In genomic region chr1:204583909-204584632, GRCh38 we compare ENCODE assay signal across 11 cellular contexts.
A peak's percentile ranks its signal among the peaks of the same experiment; 100 is the strongest.
DNase-seq lines count a peak whose midpoint lies in the region; ATAC-seq lines count a peak whose summit lies in the region.
"Had no signal": no experiment of that assay in that cellular context is flagged by ENCODE, and none has a peak within 500 bp of the region (broad histone marks: within the 10 kb centered on the region; RNA-seq: fewer than 3 reads in every experiment).

No MANE protein-coding gene starts in this region.

- ATAC-seq in GM21717 (IDR thresholded peaks at IDR 0.05; ENCODE audit: unreplicated experiment): no peak
- no peak for ATAC-seq in HG03571 (IDR thresholded peaks at IDR 0.05; ENCODE audit: unreplicated experiment)

- peak; percentile 97 for DNase-seq in DMS153 treated with DMSO at 0.1 percent for 48 hours (lab: John Stamatoyannopoulos, UW; ENCODE audit: unreplicated experiment)
- peak; percentile 90 for DNase-seq in NCI-H1092 treated with DMSO at 0.1 percent for 48 hours (lab: John Stamatoyannopoulos, UW)
- peak; percentile 23 for DNase-seq in SHP77 treated with DMSO at 0.1 percent for 48 hours (lab: John Stamatoyannopoulos, UW)
- DNase-seq in medulla oblongata (ENCODE audit: extremely low spot score): peak; percentile 54
- DNase-seq in H4 (ENCODE audit: low spot score): no peak
- DNase-seq in activated CD4-positive, CD25-positive, alpha-beta regulatory T cell (lab: John Stamatoyannopoulos, UW): no peak
- DNase-seq: activated T-cell treated with anti-CD3 and anti-CD28 coated beads, Interleukin-2, amount 50 U/mL, for 48 hours; HCEC 1CT; MM.1S had no signal

Comparison
In these comparisons a context has a peak if more than half of its experiments do, and no peak if none do; other contexts are left out.
1. DNase-seq: peak in DMS153 treated with DMSO at 0.1 percent for 48 hours (single experiment), NCI-H1092 treated with DMSO at 0.1 percent for 48 hours (single experiment), SHP77 treated with DMSO at 0.1 percent for 48 hours (single experiment) and medulla oblongata (single experiment); none in H4 (single experiment) and activated CD4-positive, CD25-positive, alpha-beta regulatory T cell (0 of 4).